In the genomic region with DNA sequence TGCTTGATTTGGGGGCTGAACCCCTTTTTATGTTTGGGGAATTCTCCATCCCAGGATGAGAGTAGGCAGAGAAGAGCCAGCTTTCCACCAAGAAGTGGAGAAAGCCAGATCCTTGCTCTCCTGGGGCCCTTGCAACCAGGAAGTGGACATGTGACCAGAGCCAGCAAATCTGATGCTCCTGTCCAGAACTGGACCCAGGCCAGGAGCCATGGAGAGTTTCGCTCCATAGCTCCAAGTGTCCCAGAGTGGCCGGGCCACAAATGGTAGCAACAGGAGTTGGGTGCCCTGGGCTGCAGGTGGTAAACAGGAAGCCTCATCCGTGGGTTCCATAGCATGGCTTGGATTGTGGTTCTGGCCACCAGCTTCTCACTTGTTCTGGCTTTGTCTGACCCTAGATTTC, we compare ENCODE assay signal across 9 cellular contexts.
"Had no signal": no experiment of that assay in that cellular context is flagged by ENCODE, and none has a peak within 500 bp of the region (broad histone marks: within the 10 kb centered on the region; RNA-seq: fewer than 3 reads in every experiment).

No MANE protein-coding gene starts in this region.

- H3K27ac ChIP-seq: GM23248 had no signal

- ATAC-seq: HCT116 had no signal

- FAIRE-seq: HTR-8/SVneo had no signal

- H3K4me1 ChIP-seq: HAP-1 had no signal

- DNase-seq: GM23248, GOT3, H7, HFFc6, IMR-90, KG1 had no signal

- H3K9me3 ChIP-seq: HAP-1 had no signal

- H3K36me3 ChIP-seq: HAP-1 had no signal

- H3K4me3 ChIP-seq: GM23248, HAP-1 had no signal
